8 cellular contexts compared by ENCODE assay signal in genomic region chr19:925087-925911, GRCh38. TPM values are rescaled to one million over a fixed set of nuclear protein-coding genes. Genes with fewer than 3 reads are reported as not detected.
A peak's percentile ranks its signal among the peaks of the same experiment; 100 is the strongest.
DNase-seq lines count a peak whose midpoint lies in the region; ATAC-seq and TF ChIP-seq lines count a peak whose summit lies in the region.

No MANE protein-coding gene starts in this region.

- H3K27ac ChIP-seq in coronary artery = peak overlapping the region; percentile 57 to 70
- peak overlapping the region; percentile 81 for H3K27ac ChIP-seq in layer of hippocampus (ENCODE audit: low read depth, low read length)

- peaks cover 5% of the 10 kb centered on the region; the same call in 1 of the 2 replicates for H3K36me3 ChIP-seq in BE2C

- H3K9me3 Mint-ChIP-seq in activated CD4-positive, alpha-beta T cell treated with anti-CD3 and anti-CD28 coated beads for 36 hours (ENCODE audit: low read depth) = no peaks in the 10 kb centered on the region

- peaks cover 19% of the 10 kb centered on the region for H3K4me1 Mint-ChIP-seq in activated CD4-positive, alpha-beta T cell treated with anti-CD3 and anti-CD28 coated beads for 36 hours

- no peaks in the 10 kb centered on the region for H3K9me3 ChIP-seq in BE2C

- H3K36me3 Mint-ChIP-seq in activated CD4-positive, alpha-beta T cell treated with anti-CD3 and anti-CD28 coated beads for 36 hours (ENCODE audit: low read depth) = peaks cover 7% of the 10 kb centered on the region

- no peaks in the 10 kb centered on the region for H3K27me3 Mint-ChIP-seq in activated CD4-positive, alpha-beta T cell treated with anti-CD3 and anti-CD28 coated beads for 36 hours

- intact Hi-C loops in activated CD4-positive, alpha-beta T cell treated with anti-CD3 and anti-CD28 coated beads for 36 hours (cut with DNase I, micrococcal nuclease) = loop anchor here (1.0 to 10.0 kb wide), 6 partner anchors 59 to 320 kb away; partner anchors contain the start of genes WDR18 (in 2 of the 2), ATP5F1D (in 1 of the 2), MIDN (in 1 of the 2) and PTBP1 (in 1 of the 2)

- CTCF ChIA-PET in activated CD4-positive, alpha-beta T cell treated with anti-CD3 and anti-CD28 coated beads for 36 hours (lab: Charles Lee) = interaction anchor here (1.2 to 3.2 kb wide), 3 partner anchors 56 to 62 kb away, joined by 3 to 26 read pairs (median 5); partner anchors contain the start of gene WDR18

- ATAC-seq in GM19025 (IDR thresholded peaks at IDR 0.05; ENCODE audit: low read depth, unreplicated experiment) (peak; percentile 66), HG03354 (IDR thresholded peaks at IDR 0.05; ENCODE audit: poor library complexity, severe bottlenecking, unreplicated experiment) (peak; percentile 64)
- ATAC-seq in activated CD4-positive, alpha-beta T cell treated with anti-CD3 and anti-CD28 coated beads for 36 hours = peak; percentile 55

- H3K27me3 ChIP-seq in BE2C (peaks cover 12% of the 10 kb centered on the region), layer of hippocampus (ENCODE audit: control insufficient read depth, insufficient read depth, low read length) (peaks cover 4% of the 10 kb centered on the region)

- peak; percentile 83 for DNase-seq in BE2C
- peak; percentile 79 to 89 for DNase-seq in NCI-H446 (lab: John Stamatoyannopoulos, UW)
- DNase-seq in activated CD4-positive, alpha-beta T cell treated with anti-CD3 and anti-CD28 coated beads for 36 hours = peak; percentile 85
- peak; percentile 89 for DNase-seq in coronary artery (ENCODE audit: low spot score)
- DNase-seq in stimulated activated CD4-positive, alpha-beta T cell treated with anti-CD3 and anti-CD28 coated beads, Interleukin-2, amount 100 ng/mL, for 24 hours = peak; percentile 79

- H3K4me3 ChIP-seq in BE2C (ENCODE audit: low read depth, low read length) (peak overlapping the region; percentile 86), coronary artery (peak overlapping the region; percentile 78)

- peak overlapping the region; percentile 37 for H3K27ac Mint-ChIP-seq in activated CD4-positive, alpha-beta T cell treated with anti-CD3 and anti-CD28 coated beads for 36 hours

- TF ChIP-seq CTCF in BE2C (IDR thresholded peaks at IDR 0.05; ENCODE audit: low read depth, low read length) = no peak
- TF ChIP-seq CTCF in coronary artery (IDR thresholded peaks at IDR 0.05) = no peak

- H3K4me1 ChIP-seq in BE2C = no peaks in the 10 kb centered on the region; the same call in 1 of the 2 replicates

- H3K4me3 Mint-ChIP-seq in activated CD4-positive, alpha-beta T cell treated with anti-CD3 and anti-CD28 coated beads for 36 hours = peak overlapping the region; percentile 69

- POLR2A ChIA-PET in activated CD4-positive, alpha-beta T cell treated with anti-CD3 and anti-CD28 coated beads for 36 hours (lab: Charles Lee) = no interaction called here

RNA-seq across cellular contexts. Expression of gene ARID3A, which starts 0.5 kb away (rescaled TPM):
- 23.2 TPM for polyA plus RNA-seq in BE2C (2012; ENCODE audit: insufficient read depth, insufficient read length, low read depth)
- 10 to 100 TPM; 25.1 to 36.0 TPM for total RNA-seq in activated CD4-positive, alpha-beta T cell treated with anti-CD3 and anti-CD28 coated beads for 36 hours

RNA-seq across cellular contexts. Expression of gene KISS1R, which starts 8.2 kb away (rescaled TPM):
- not detected for polyA plus RNA-seq in BE2C (2012; ENCODE audit: insufficient read depth, insufficient read length, low read depth)
- total RNA-seq in activated CD4-positive, alpha-beta T cell treated with anti-CD3 and anti-CD28 coated beads for 36 hours = 10 to 100 TPM; 14.3 to 18.4 TPM

RNA-seq across cellular contexts. Expression of gene R3HDM4, which starts 12.3 kb away (rescaled TPM):
- polyA plus RNA-seq in BE2C (2012; ENCODE audit: insufficient read depth, insufficient read length, low read depth) = 74.8 TPM
- total RNA-seq in activated CD4-positive, alpha-beta T cell treated with anti-CD3 and anti-CD28 coated beads for 36 hours = 10 to 100 TPM; 73.7 to 83.3 TPM

RNA-seq across cellular contexts. Expression of gene RNU6-9, which starts 32.0 kb away (rescaled TPM):
- polyA plus RNA-seq in BE2C (2012; ENCODE audit: insufficient read depth, insufficient read length, low read depth) = not detected
- total RNA-seq in activated CD4-positive, alpha-beta T cell treated with anti-CD3 and anti-CD28 coated beads for 36 hours = not detected

RNA-seq across cellular contexts. Expression of gene MED16, which starts 32.3 kb away (rescaled TPM):
- 124 TPM for polyA plus RNA-seq in BE2C (2012; ENCODE audit: insufficient read depth, insufficient read length, low read depth)
- 10 to 100 TPM; 52.6 to 70.3 TPM for total RNA-seq in activated CD4-positive, alpha-beta T cell treated with anti-CD3 and anti-CD28 coated beads for 36 hours

Comparison
In these comparisons a context has a peak if more than half of its experiments do, and no peak if none do; other contexts are left out.
1. Peak in every context shown above with its lines: DNase-seq, ATAC-seq, H3K4me3 ChIP-seq and H3K27ac ChIP-seq.